In genomic region chr10:85445702-85446101, GRCh38 we compare ENCODE assay signal across 34 cellular contexts.
"Had no signal": no experiment of that assay in that cellular context is flagged by ENCODE, and none has a peak within 500 bp of the region (broad histone marks: within the 10 kb centered on the region; RNA-seq: fewer than 3 reads in every experiment).

No MANE protein-coding gene starts in this region.

- H3K9me3 ChIP-seq: MG63 had no signal

- DNase-seq: Karpas-422, Kasumi-1, KG1, MG63, MM.1S, MV-4-11, NCI-H1048, NCI-H1092, NCI-H1092 treated with DMSO at 0.1 percent for 48 hours, NCI-H1105 treated with DMSO at 0.1 percent for 48 hours, NCI-H1417, NCI-H1417 treated with DMSO at 0.1 percent for 48 hours, NCI-H1436, NCI-H1436 treated with DMSO at 0.1 percent for 48 hours, NCI-H146, NCI-H1694, NCI-H1694 treated with DMSO at 0.1 percent for 48 hours, NCI-H187, NCI-H187 treated with DMSO at 0.1 percent for 48 hours, NCI-H1930, NCI-H2029, NCI-H2029 treated with DMSO at 0.1 percent for 48 hours, NCI-H2081, NCI-H2107, NCI-H2171, NCI-H2171 treated with DMSO at 0.1 percent for 48 hours, NCI-H2227 treated with DMSO at 0.1 percent for 48 hours, NCI-H226, NCI-H345, NCI-H446, NCI-H446 treated with DMSO at 0.1 percent for 48 hours, NCI-H510A, NCI-H510A treated with DMSO at 0.1 percent for 48 hours had no signal

- H3K36me3 ChIP-seq: MG63 had no signal

- H3K4me3 ChIP-seq: MG63 had no signal

- H3K27me3 ChIP-seq: MG63 had no signal

- H3K4me2 ChIP-seq: KMS-11 had no signal

- H3K27ac ChIP-seq: KMS-11 had no signal

- H3K9ac ChIP-seq: KMS-11 had no signal
